8 cellular contexts compared by ENCODE assay signal in genomic region chr14:64823305-64823985, GRCh38. TPM values are rescaled to one million over a fixed set of nuclear protein-coding genes. Genes with fewer than 3 reads are reported as not detected.
DNase-seq lines count a peak whose midpoint lies in the region; ATAC-seq and TF ChIP-seq lines count a peak whose summit lies in the region.

No MANE protein-coding gene starts in this region.

- DNase-seq in GM13977 (ENCODE audit: low spot score) (peak; percentile 86), HuH-7 (ENCODE audit: low spot score) (peak; percentile 79), Panc1 (ENCODE audit: low read depth, low spot score) (no peak), fibroblast of gingiva (ENCODE audit: low read depth) (peak; percentile 50), neural crest cell (ENCODE audit: low read depth, low spot score) (peak; percentile 71)
- DNase-seq in activated T-cell treated with anti-CD3 and anti-CD28 coated beads, Interleukin-2, amount 50 U/mL, for 4 hours, result peak; percentile 61
- peak; percentile 77 for DNase-seq in stimulated activated naive CD8-positive, alpha-beta T cell treated with anti-CD3 and anti-CD28 coated beads, Interleukin-15, Interleukin-2, amounts not matched to agents 100 U/mL and 50 U/mL, for 24 hours

- no peak overlapping the region for H3K27ac ChIP-seq in Panc1 (ENCODE audit: low read length)

- H3K9me3 ChIP-seq in Panc1 (ENCODE audit: control insufficient read depth, insufficient read depth, low read depth, low read length), result no peaks in the 10 kb centered on the region

- no TSS peak for BruUV-seq in Panc1 (replicated peaks; lab: Mats Ljungman, UMichigan)

- intact Hi-C loops in Panc1 (cut with micrococcal nuclease; ENCODE audit: unreplicated experiment), result loop anchor here (5.0 kb wide), 1 partner anchor 69 kb away; no protein-coding TSS in a partner anchor

- peak overlapping the region; percentile 72 for H3K27ac Mint-ChIP-seq in neural crest cell (ENCODE audit: unreplicated experiment)

- H3K36me3 Mint-ChIP-seq in activated T-cell treated with anti-CD3 and anti-CD28 coated beads, Interleukin-2, amount 50 U/mL, for 4 hours (ENCODE audit: insufficient read depth), result no peaks in the 10 kb centered on the region
- H3K36me3 Mint-ChIP-seq in neural crest cell (ENCODE audit: low read depth), result no peaks in the 10 kb centered on the region

- no peak overlapping the region for H3K4me3 Mint-ChIP-seq in activated T-cell treated with anti-CD3 and anti-CD28 coated beads, Interleukin-2, amount 50 U/mL, for 4 hours
- no peak overlapping the region for H3K4me3 Mint-ChIP-seq in neural crest cell

- in situ Hi-C loops in GM13977 (cut with MboI; ENCODE audit: low pct_unique_long_range_greater_than_20kb, low sequenced_read_pairs, unreplicated experiment), result loop anchor here (10.0 kb wide), 1 partner anchor 61 kb away; no protein-coding TSS in a partner anchor
- in situ Hi-C loops in Panc1 (cut with HindIII; ENCODE audit: low pct_unique_long_range_greater_than_20kb, low sequenced_read_pairs), result no loop called here

- peak overlapping the region in 1 of 2 experiments; percentile 20; a peak in 1 of 4 replicates for H3K4me3 ChIP-seq in Panc1 (ENCODE audit: low read depth in 2 of 2, low read length in 2 of 2)

- no peaks in the 10 kb centered on the region for H3K4me1 ChIP-seq in Panc1 (ENCODE audit: control insufficient read depth, insufficient read depth, low read length)

- TF ChIP-seq CTCF in GM13977 (IDR thresholded peaks at IDR 0.05; ENCODE audit: extremely low read depth, insufficient read depth, missing control alignments), result peak; percentile 88
- peak; percentile 84 for TF ChIP-seq CTCF in Panc1 (IDR thresholded peaks at IDR 0.05)
- peak; percentile 78 for TF ChIP-seq CTCF in neural crest cell (conservative IDR thresholded peaks at IDR 0.05)

- peaks cover 4% of the 10 kb centered on the region for H3K4me1 Mint-ChIP-seq in activated T-cell treated with anti-CD3 and anti-CD28 coated beads, Interleukin-2, amount 50 U/mL, for 4 hours (ENCODE audit: low read depth)
- H3K4me1 Mint-ChIP-seq in neural crest cell, result peaks cover 6% of the 10 kb centered on the region

- POLR2A ChIA-PET in Panc1 (lab: Charles Lee), result interaction anchor here (0.6 kb wide), 1 partner anchor 59 kb away, joined by 3 read pairs; no protein-coding TSS in a partner anchor

- H3K27me3 ChIP-seq in Panc1 (ENCODE audit: control insufficient read depth, insufficient read depth, low read length), result no peaks in the 10 kb centered on the region

- H3K27me3 Mint-ChIP-seq in activated T-cell treated with anti-CD3 and anti-CD28 coated beads, Interleukin-2, amount 50 U/mL, for 4 hours (ENCODE audit: low read depth), result peaks cover 17% of the 10 kb centered on the region
- peaks cover 33% of the 10 kb centered on the region for H3K27me3 Mint-ChIP-seq in neural crest cell (ENCODE audit: low read depth)

- ATAC-seq in Panc1, result peak; percentile 97
- ATAC-seq in activated T-cell treated with anti-CD3 and anti-CD28 coated beads, Interleukin-2, amount 50 U/mL, for 4 hours, result peak; percentile 91
- ATAC-seq in stimulated activated naive CD8-positive, alpha-beta T cell treated with anti-CD3 and anti-CD28 coated beads, Interleukin-15, Interleukin-2, amounts not matched to agents 100 U/mL and 50 U/mL, for 24 hours, result peak; percentile 85
- ATAC-seq in GM19452 (IDR thresholded peaks at IDR 0.05; ENCODE audit: unreplicated experiment), result no peak

- no peaks in the 10 kb centered on the region for H3K9me3 Mint-ChIP-seq in activated T-cell treated with anti-CD3 and anti-CD28 coated beads, Interleukin-2, amount 50 U/mL, for 4 hours
- H3K9me3 Mint-ChIP-seq in neural crest cell, result no peaks in the 10 kb centered on the region

- H3K36me3 ChIP-seq in Panc1 (ENCODE audit: control insufficient read depth, insufficient read depth, low read length), result no peaks in the 10 kb centered on the region

- CTCF ChIA-PET in Panc1 (lab: Charles Lee), result interaction anchor here (0.6 to 2.2 kb wide), 5 partner anchors 11 to 68 kb away, joined by 3 to 37 read pairs (median 4); partner anchors contain the start of gene SPTB

RNA-seq across cellular contexts. Expression of gene SPTB, which starts 56.3 kb away (rescaled TPM):
- total RNA-seq in Panc1 (2021; ENCODE audit: unreplicated experiment) (0.13 TPM), neural crest cell (0.16 and 0.18 TPM in 2 replicates)
- polyA plus RNA-seq in Panc1 (2012; ENCODE audit: insufficient read length), result not detected
- under 1 TPM; 0.08 to 0.20 (median 0.08) TPM for total RNA-seq in activated T-cell treated with anti-CD3 and anti-CD28 coated beads, Interleukin-2, amount 50 U/mL, for 4 hours
